ENCODE assay signal across 15 cellular contexts in genomic region chr11:134509381-134510068, GRCh38.
"Had no signal": no experiment of that assay in that cellular context is flagged by ENCODE, and none has a peak within 500 bp of the region (broad histone marks: within the 10 kb centered on the region; RNA-seq: fewer than 3 reads in every experiment).

No MANE protein-coding gene starts in this region.

- H3K9me3 Mint-ChIP-seq: activated T-cell treated with anti-CD3 and anti-CD28 coated beads, Interleukin-2, amount 50 U/mL, for 72 hours; nephron progenitor cell; stimulated activated naive B cell treated with anti-CD40 and anti-IgM and Interleukin-4, amounts not matched to agents 10 μg/mL and 1 μg/mL and 100 μg/mL, for 72 hours; T-helper 2 cell treated with Interferon-gamma antibody and Interleukin-4, amounts not matched to agents 5 μg/mL and 100 μg/mL, for 36 hours had no signal

- ATAC-seq: activated T-cell treated with anti-CD3 and anti-CD28 coated beads, Interleukin-2, amount 50 U/mL, for 72 hours; left ventricle myocardium superior; stimulated activated naive B cell treated with anti-CD40 and anti-IgM and Interleukin-4, amounts not matched to agents 10 μg/mL and 1 μg/mL and 100 μg/mL, for 72 hours had no signal

- H3K27ac ChIP-seq: ascending aorta, heart right ventricle, transverse colon had no signal

- H3K4me3 ChIP-seq: ascending aorta, heart right ventricle, transverse colon had no signal

- H3K36me3 Mint-ChIP-seq: stimulated activated naive B cell treated with anti-CD40 and anti-IgM and Interleukin-4, amounts not matched to agents 10 μg/mL and 1 μg/mL and 100 μg/mL, for 72 hours had no signal

- H3K27me3 ChIP-seq: ascending aorta, transverse colon had no signal

- DNase-seq: activated CD4-positive, alpha-beta T cell treated with anti-CD3 and anti-CD28 coated beads, Interleukin-2, amount 50 U/mL, for 4 hours; activated CD4-positive, CD25-positive, alpha-beta regulatory T cell treated with anti-CD3 and anti-CD28 coated beads, Interleukin-2, amount 50 U/mL, for 72 hours; activated T-cell treated with anti-CD3 and anti-CD28 coated beads, Interleukin-2, amount 50 U/mL, for 72 hours; heart right ventricle; left ventricle myocardium superior; mesendoderm; nephron progenitor cell; stimulated activated CD4-positive, alpha-beta T cell treated with anti-CD3 and anti-CD28 coated beads, Interleukin-12 subunit alpha, Interleukin-12 subunit beta, amount 100 ng/mL, for 4 hours; stimulated activated naive B cell treated with anti-CD40 and anti-IgM and Interleukin-4, amounts not matched to agents 10 μg/mL and 1 μg/mL and 100 μg/mL, for 72 hours; transverse colon had no signal

- H3K9me3 ChIP-seq: ascending aorta, heart right ventricle, transverse colon had no signal

- H3K4me3 Mint-ChIP-seq: activated T-cell treated with anti-CD3 and anti-CD28 coated beads, Interleukin-2, amount 50 U/mL, for 72 hours; nephron progenitor cell; stimulated activated naive B cell treated with anti-CD40 and anti-IgM and Interleukin-4, amounts not matched to agents 10 μg/mL and 1 μg/mL and 100 μg/mL, for 72 hours; T-helper 2 cell treated with Interferon-gamma antibody and Interleukin-4, amounts not matched to agents 5 μg/mL and 100 μg/mL, for 36 hours had no signal

- FAIRE-seq: bronchial epithelial cell, frontal cortex, islet of Langerhans had no signal

- H3K27ac Mint-ChIP-seq: activated T-cell treated with anti-CD3 and anti-CD28 coated beads, Interleukin-2, amount 50 U/mL, for 72 hours; nephron progenitor cell; stimulated activated naive B cell treated with anti-CD40 and anti-IgM and Interleukin-4, amounts not matched to agents 10 μg/mL and 1 μg/mL and 100 μg/mL, for 72 hours; T-helper 2 cell treated with Interferon-gamma antibody and Interleukin-4, amounts not matched to agents 5 μg/mL and 100 μg/mL, for 36 hours had no signal

- H3K36me3 ChIP-seq: ascending aorta, heart right ventricle, transverse colon had no signal

- H3K4me1 ChIP-seq: ascending aorta, heart right ventricle had no signal

- H3K4me1 Mint-ChIP-seq: stimulated activated naive B cell treated with anti-CD40 and anti-IgM and Interleukin-4, amounts not matched to agents 10 μg/mL and 1 μg/mL and 100 μg/mL, for 72 hours had no signal
